21 cellular contexts compared by ENCODE assay signal in genomic region chrY:15624928-15625327, GRCh38.
"Had no signal": no experiment of that assay in that cellular context is flagged by ENCODE, and none has a peak within 500 bp of the region (broad histone marks: within the 10 kb centered on the region; RNA-seq: fewer than 3 reads in every experiment).

No MANE protein-coding gene starts in this region.

- H3K9me3 ChIP-seq: body of pancreas, sigmoid colon, stomach, upper lobe of right lung had no signal

- H3K4me1 ChIP-seq: body of pancreas, left ventricle myocardium inferior, sigmoid colon, stomach, upper lobe of right lung had no signal

- H3K36me3 ChIP-seq: left ventricle myocardium inferior, sigmoid colon, stomach, upper lobe of right lung had no signal

- DNase-seq: activated CD4-positive, alpha-beta T cell treated with anti-CD3 and anti-CD28 coated beads for 48 hours; activated CD8-positive, alpha-beta T cell treated with anti-CD3 and anti-CD28 coated beads, Interleukin-2, amount 10 ng/mL, durations not matched to agents 7 days and 5 days; activated naive CD4-positive, alpha-beta T cell treated with anti-CD3 and anti-CD28 coated beads for 36 hours; activated T-cell treated with anti-CD3 and anti-CD28 coated beads, Interleukin-2, amount 50 U/mL, for 24 hours; body of pancreas; caudate nucleus; dorsolateral prefrontal cortex; foreskin melanocyte; head of caudate nucleus; left ventricle myocardium inferior; mammary epithelial cell; occipital lobe; posterior cingulate gyrus; sigmoid colon; stimulated activated CD4-positive, alpha-beta T cell treated with anti-CD3 and anti-CD28 coated beads, Interleukin-4, amount 100 ng/mL, for 24 hours; stomach; T-helper 2 cell; upper lobe of right lung had no signal

- H3K4me1 Mint-ChIP-seq: stimulated activated effector memory CD8-positive, alpha-beta T cell treated with anti-CD3 and anti-CD28 coated beads, Interleukin-12 subunit alpha, Interleukin-12 subunit beta, amount 100 ng/mL, for 72 hours had no signal

- H3K4me3 Mint-ChIP-seq: activated CD8-positive, alpha-beta T cell treated with anti-CD3 and anti-CD28 coated beads, Interleukin-2, amount 10 ng/mL, durations not matched to agents 7 days and 5 days; activated naive CD4-positive, alpha-beta T cell treated with anti-CD3 and anti-CD28 coated beads for 36 hours; activated T-cell treated with anti-CD3 and anti-CD28 coated beads, Interleukin-2, amount 50 U/mL, for 24 hours; stimulated activated effector memory CD8-positive, alpha-beta T cell treated with anti-CD3 and anti-CD28 coated beads, Interleukin-12 subunit alpha, Interleukin-12 subunit beta, amount 100 ng/mL, for 72 hours had no signal

- H3K27ac Mint-ChIP-seq: activated CD8-positive, alpha-beta T cell treated with anti-CD3 and anti-CD28 coated beads, Interleukin-2, amount 10 ng/mL, durations not matched to agents 7 days and 5 days; activated naive CD4-positive, alpha-beta T cell treated with anti-CD3 and anti-CD28 coated beads for 36 hours; activated T-cell treated with anti-CD3 and anti-CD28 coated beads, Interleukin-2, amount 50 U/mL, for 24 hours; activated T-helper 2 cell treated with anti-CD3 and anti-CD28 coated beads, Interferon-gamma antibody, Interleukin-2, Interleukin-4, amounts not matched to agents 10 μg/mL and 5 μg/mL and 100 μg/mL, durations not matched to agents 14 hours and 24 hours and 36 hours; stimulated activated effector memory CD8-positive, alpha-beta T cell treated with anti-CD3 and anti-CD28 coated beads, Interleukin-12 subunit alpha, Interleukin-12 subunit beta, amount 100 ng/mL, for 72 hours had no signal

- ATAC-seq: activated CD8-positive, alpha-beta T cell treated with anti-CD3 and anti-CD28 coated beads, Interleukin-2, amount 10 ng/mL, durations not matched to agents 7 days and 5 days; body of pancreas; stimulated activated effector memory CD8-positive, alpha-beta T cell treated with anti-CD3 and anti-CD28 coated beads, Interleukin-12 subunit alpha, Interleukin-12 subunit beta, amount 100 ng/mL, for 72 hours; upper lobe of right lung had no signal

- H3K27me3 ChIP-seq: body of pancreas, dorsolateral prefrontal cortex, sigmoid colon, stomach, upper lobe of right lung had no signal

- H3K36me3 Mint-ChIP-seq: stimulated activated effector memory CD8-positive, alpha-beta T cell treated with anti-CD3 and anti-CD28 coated beads, Interleukin-12 subunit alpha, Interleukin-12 subunit beta, amount 100 ng/mL, for 72 hours had no signal

- H3K27ac ChIP-seq: body of pancreas, dorsolateral prefrontal cortex, epithelial cell of prostate, left ventricle myocardium inferior, sigmoid colon, stomach, upper lobe of right lung had no signal

- H3K27me3 Mint-ChIP-seq: activated T-cell treated with anti-CD3 and anti-CD28 coated beads, Interleukin-2, amount 50 U/mL, for 24 hours had no signal

- H3K9me3 Mint-ChIP-seq: activated T-cell treated with anti-CD3 and anti-CD28 coated beads, Interleukin-2, amount 50 U/mL, for 24 hours had no signal

- H3K4me3 ChIP-seq: body of pancreas, dorsolateral prefrontal cortex, left ventricle myocardium inferior, sigmoid colon, stomach, upper lobe of right lung had no signal
